Comparison of ENCODE assay signal across 2 cellular contexts in the genomic region with DNA sequence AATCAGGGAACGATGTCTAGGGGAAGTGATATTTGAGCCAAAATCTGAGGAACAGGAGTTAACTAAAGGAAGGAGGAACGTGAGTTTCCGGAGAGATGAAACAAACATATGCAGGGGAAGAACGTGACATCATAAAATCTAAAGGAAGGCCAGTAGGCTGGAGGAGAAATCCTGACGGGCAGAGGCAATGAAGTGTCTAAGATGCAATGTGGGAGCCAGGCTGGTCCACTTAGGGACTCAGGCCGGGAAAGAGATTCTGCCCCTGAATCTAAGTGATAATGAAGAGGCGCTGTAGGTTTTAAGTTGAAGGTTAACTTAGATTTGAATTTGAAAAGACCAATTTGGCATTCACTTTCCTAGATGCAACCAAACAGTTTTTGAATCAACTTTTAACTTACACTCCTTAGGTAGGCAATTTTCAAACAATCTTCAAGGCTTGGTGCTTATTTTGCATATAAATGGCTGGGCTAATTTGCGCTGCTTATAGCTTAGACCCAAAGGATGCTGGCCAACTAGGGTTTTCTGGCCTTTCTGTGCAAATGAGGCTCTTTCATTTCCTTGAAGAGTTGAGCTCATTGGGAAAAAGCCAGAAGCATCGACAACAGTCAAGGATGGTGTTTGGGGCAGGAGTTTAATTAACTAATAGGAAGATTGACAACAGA.
TF ChIP-seq lines count a peak whose summit lies in the region.

No MANE protein-coding gene starts in this region.

TF ChIP-seq in SK-N-SH treated with all-trans-retinoic acid at 6 μM for 48 hours, 23 proteins besides CTCF, POLR2A, EP300 and RAD21:
- TF ChIP-seq, protein P1, sequence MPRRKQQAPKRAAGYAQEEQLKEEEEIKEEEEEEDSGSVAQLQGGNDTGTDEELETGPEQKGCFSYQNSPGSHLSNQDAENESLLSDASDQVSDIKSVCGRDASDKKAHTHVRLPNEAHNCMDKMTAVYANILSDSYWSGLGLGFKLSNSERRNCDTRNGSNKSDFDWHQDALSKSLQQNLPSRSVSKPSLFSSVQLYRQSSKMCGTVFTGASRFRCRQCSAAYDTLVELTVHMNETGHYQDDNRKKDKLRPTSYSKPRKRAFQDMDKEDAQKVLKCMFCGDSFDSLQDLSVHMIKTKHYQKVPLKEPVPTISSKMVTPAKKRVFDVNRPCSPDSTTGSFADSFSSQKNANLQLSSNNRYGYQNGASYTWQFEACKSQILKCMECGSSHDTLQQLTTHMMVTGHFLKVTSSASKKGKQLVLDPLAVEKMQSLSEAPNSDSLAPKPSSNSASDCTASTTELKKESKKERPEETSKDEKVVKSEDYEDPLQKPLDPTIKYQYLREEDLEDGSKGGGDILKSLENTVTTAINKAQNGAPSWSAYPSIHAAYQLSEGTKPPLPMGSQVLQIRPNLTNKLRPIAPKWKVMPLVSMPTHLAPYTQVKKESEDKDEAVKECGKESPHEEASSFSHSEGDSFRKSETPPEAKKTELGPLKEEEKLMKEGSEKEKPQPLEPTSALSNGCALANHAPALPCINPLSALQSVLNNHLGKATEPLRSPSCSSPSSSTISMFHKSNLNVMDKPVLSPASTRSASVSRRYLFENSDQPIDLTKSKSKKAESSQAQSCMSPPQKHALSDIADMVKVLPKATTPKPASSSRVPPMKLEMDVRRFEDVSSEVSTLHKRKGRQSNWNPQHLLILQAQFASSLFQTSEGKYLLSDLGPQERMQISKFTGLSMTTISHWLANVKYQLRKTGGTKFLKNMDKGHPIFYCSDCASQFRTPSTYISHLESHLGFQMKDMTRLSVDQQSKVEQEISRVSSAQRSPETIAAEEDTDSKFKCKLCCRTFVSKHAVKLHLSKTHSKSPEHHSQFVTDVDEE (CRISPR knock-in tag; IDR thresholded peaks at IDR 0.05): 0 out of 2 replicates have a peak, but pooled peaks have one; percentile 32
- TF ChIP-seq ZNF565 (CRISPR knock-in tag; conservative IDR thresholded peaks at IDR 0.05; ENCODE audit: low read depth): no peak

TF ChIP-seq in SK-N-SH, 30 proteins besides CTCF, POLR2A, EP300 and RAD21:
- TF ChIP-seq, protein P2, sequence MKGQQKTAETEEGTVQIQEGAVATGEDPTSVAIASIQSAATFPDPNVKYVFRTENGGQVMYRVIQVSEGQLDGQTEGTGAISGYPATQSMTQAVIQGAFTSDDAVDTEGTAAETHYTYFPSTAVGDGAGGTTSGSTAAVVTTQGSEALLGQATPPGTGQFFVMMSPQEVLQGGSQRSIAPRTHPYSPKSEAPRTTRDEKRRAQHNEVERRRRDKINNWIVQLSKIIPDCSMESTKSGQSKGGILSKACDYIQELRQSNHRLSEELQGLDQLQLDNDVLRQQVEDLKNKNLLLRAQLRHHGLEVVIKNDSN (IDR thresholded peaks at IDR 0.05; ENCODE audit: borderline replicate concordance, low read depth): no peak
- no peak for TF ChIP-seq CHD2 (IDR thresholded peaks at IDR 0.05; ENCODE audit: low read length, partially characterized antibody)
- TF ChIP-seq, protein P3, sequence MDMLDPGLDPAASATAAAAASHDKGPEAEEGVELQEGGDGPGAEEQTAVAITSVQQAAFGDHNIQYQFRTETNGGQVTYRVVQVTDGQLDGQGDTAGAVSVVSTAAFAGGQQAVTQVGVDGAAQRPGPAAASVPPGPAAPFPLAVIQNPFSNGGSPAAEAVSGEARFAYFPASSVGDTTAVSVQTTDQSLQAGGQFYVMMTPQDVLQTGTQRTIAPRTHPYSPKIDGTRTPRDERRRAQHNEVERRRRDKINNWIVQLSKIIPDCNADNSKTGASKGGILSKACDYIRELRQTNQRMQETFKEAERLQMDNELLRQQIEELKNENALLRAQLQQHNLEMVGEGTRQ (IDR thresholded peaks at IDR 0.05; ENCODE audit: borderline replicate concordance, low read depth, low read length): no peak
- TF ChIP-seq GATA2 (CRISPR knock-in tag; IDR thresholded peaks at IDR 0.05): no peak
- TF ChIP-seq RXRA (IDR thresholded peaks at IDR 0.05; ENCODE audit: borderline replicate concordance, low read depth): no peak
- TF ChIP-seq YY1 (IDR thresholded peaks at IDR 0.05; ENCODE audit: low read depth): no peak
- TF ChIP-seq, protein P4, sequence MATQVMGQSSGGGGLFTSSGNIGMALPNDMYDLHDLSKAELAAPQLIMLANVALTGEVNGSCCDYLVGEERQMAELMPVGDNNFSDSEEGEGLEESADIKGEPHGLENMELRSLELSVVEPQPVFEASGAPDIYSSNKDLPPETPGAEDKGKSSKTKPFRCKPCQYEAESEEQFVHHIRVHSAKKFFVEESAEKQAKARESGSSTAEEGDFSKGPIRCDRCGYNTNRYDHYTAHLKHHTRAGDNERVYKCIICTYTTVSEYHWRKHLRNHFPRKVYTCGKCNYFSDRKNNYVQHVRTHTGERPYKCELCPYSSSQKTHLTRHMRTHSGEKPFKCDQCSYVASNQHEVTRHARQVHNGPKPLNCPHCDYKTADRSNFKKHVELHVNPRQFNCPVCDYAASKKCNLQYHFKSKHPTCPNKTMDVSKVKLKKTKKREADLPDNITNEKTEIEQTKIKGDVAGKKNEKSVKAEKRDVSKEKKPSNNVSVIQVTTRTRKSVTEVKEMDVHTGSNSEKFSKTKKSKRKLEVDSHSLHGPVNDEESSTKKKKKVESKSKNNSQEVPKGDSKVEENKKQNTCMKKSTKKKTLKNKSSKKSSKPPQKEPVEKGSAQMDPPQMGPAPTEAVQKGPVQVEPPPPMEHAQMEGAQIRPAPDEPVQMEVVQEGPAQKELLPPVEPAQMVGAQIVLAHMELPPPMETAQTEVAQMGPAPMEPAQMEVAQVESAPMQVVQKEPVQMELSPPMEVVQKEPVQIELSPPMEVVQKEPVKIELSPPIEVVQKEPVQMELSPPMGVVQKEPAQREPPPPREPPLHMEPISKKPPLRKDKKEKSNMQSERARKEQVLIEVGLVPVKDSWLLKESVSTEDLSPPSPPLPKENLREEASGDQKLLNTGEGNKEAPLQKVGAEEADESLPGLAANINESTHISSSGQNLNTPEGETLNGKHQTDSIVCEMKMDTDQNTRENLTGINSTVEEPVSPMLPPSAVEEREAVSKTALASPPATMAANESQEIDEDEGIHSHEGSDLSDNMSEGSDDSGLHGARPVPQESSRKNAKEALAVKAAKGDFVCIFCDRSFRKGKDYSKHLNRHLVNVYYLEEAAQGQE (IDR thresholded peaks at IDR 0.05; ENCODE audit: low read depth, low read length): no peak
- TF ChIP-seq EZH2phosphoT487 (IDR thresholded peaks at IDR 0.05; ENCODE audit: borderline replicate concordance, low read depth): no peak
- TF ChIP-seq, protein P5, sequence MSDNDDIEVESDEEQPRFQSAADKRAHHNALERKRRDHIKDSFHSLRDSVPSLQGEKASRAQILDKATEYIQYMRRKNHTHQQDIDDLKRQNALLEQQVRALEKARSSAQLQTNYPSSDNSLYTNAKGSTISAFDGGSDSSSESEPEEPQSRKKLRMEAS (IDR thresholded peaks at IDR 0.05; ENCODE audit: low read depth): no peak
- no peak for TF ChIP-seq POLR2AphosphoS5 (IDR thresholded peaks at IDR 0.05; ENCODE audit: low read depth, low read length)
- TF ChIP-seq FOSL2 (IDR thresholded peaks at IDR 0.05; ENCODE audit: borderline replicate concordance, low read depth): no peak
- no peak for TF ChIP-seq ELF1 (IDR thresholded peaks at IDR 0.05)
- TF ChIP-seq FOXM1 (IDR thresholded peaks at IDR 0.05; ENCODE audit: low read depth): no peak
- no peak for TF ChIP-seq NFIC (IDR thresholded peaks at IDR 0.05; ENCODE audit: borderline replicate concordance)
- TF ChIP-seq TCF12 (IDR thresholded peaks at IDR 0.05): no peak
- TF ChIP-seq GABPA (IDR thresholded peaks at IDR 0.05; ENCODE audit: low read depth): no peak
- TF ChIP-seq RCOR1 (IDR thresholded peaks at IDR 0.05; ENCODE audit: low read length): no peak
